ENCODE assay signal across 27 cellular contexts in the genomic region with DNA sequence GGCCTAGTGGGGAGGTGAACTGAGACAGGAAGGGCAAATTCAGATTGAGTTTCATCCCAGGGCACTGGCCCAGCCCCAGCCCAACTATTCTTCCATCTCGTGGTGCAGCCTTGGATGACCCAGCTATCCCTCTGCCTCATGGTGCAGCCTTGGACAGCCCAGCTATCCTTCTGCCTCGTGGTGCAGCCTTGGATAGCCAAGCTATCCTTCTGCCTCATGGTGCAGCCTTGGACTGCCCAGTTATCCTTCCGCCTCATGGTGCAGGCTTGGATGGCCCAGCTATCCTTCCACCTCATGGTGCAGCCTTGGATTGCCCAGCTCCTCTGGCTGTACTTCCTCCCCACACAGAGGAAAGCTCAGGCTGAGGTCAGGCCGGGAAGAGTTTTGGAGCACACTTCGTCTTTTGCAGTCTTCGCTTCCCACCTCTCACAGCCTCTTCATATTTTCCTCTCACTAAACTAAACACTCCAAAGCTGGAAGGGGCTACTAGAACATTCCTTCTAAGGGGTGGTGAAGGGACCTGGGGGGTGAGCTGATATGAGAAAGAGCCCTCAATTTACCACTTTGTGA.
"Had no signal": no experiment of that assay in that cellular context is flagged by ENCODE, and none has a peak within 500 bp of the region (broad histone marks: within the 10 kb centered on the region; RNA-seq: fewer than 3 reads in every experiment).

No MANE protein-coding gene starts in this region.

- H3K27me3 ChIP-seq: brain microvascular endothelial cell had no signal

- H3K27ac ChIP-seq: brain microvascular endothelial cell, epithelial cell of prostate, esophagus squamous epithelium, gastroesophageal sphincter had no signal

- H3K4me3 ChIP-seq: esophagus squamous epithelium, gastroesophageal sphincter had no signal

- FAIRE-seq: astrocyte, bronchial epithelial cell, colon, endometrium, endothelial cell of umbilical vein had no signal

- H3K36me3 ChIP-seq: brain microvascular endothelial cell, esophagus squamous epithelium, gastroesophageal sphincter had no signal

- ATAC-seq: activated CD4-positive, alpha-beta T cell treated with anti-CD3 and anti-CD28 coated beads for 36 hours; activated CD8-positive, alpha-beta memory T cell treated with anti-CD3 and anti-CD28 coated beads, Interleukin-2, amount 10 ng/mL, durations not matched to agents 7 days and 5 days; activated CD8-positive, alpha-beta T cell treated with anti-CD3 and anti-CD28 coated beads, Interleukin-2, amount 10 ng/mL, durations not matched to agents 7 days and 5 days; gastroesophageal sphincter; T-helper 17 cell had no signal

- DNase-seq: activated CD4-positive, alpha-beta memory T cell treated with anti-CD3 and anti-CD28 coated beads for 36 hours; activated CD4-positive, alpha-beta T cell treated with anti-CD3 and anti-CD28 coated beads for 36 hours; activated CD4-positive, alpha-beta T cell treated with anti-CD3 and anti-CD28 coated beads, Interleukin-2, amount 10 ng/mL, durations not matched to agents 24 days and 14 days; activated CD4-positive, CD25-positive, alpha-beta regulatory T cell; activated CD4-positive, CD25-positive, alpha-beta regulatory T cell treated with anti-CD3 and anti-CD28 coated beads, Interleukin-2, amount 50 U/mL, for 72 hours; activated CD8-positive, alpha-beta memory T cell treated with anti-CD3 and anti-CD28 coated beads, Interleukin-2, amount 10 ng/mL, durations not matched to agents 7 days and 5 days; activated CD8-positive, alpha-beta memory T cell treated with anti-CD3 and anti-CD28 coated beads, Interleukin-2, amount 50 U/mL, for 4 hours; activated CD8-positive, alpha-beta T cell treated with anti-CD3 and anti-CD28 coated beads, Interleukin-2, amount 10 ng/mL, durations not matched to agents 7 days and 5 days; activated effector memory CD4-positive, alpha-beta T cell treated with anti-CD3 and anti-CD28 coated beads, Interleukin-2, amount 50 U/mL, for 16 hours; activated naive CD4-positive, alpha-beta T cell treated with anti-CD3 and anti-CD28 coated beads, Interleukin-2, amount 10 ng/mL, durations not matched to agents 7 days and 5 days; activated T-cell treated with anti-CD3 and anti-CD28 coated beads, Interleukin-2, amount 50 U/mL, for 1 hour; activated T-cell treated with anti-CD3 and anti-CD28 coated beads, Interleukin-2, amount 50 U/mL, for 48 hours; amniotic stem cell; anterior cingulate cortex; brain microvascular endothelial cell; effector CD8-positive, alpha-beta T cell; esophagus squamous epithelium; foreskin melanocyte; T-helper 1 cell; T-helper 17 cell had no signal
